1 cellular context compared by ENCODE assay signal in genomic region chr15:22960126-22960525, GRCh38.
TF ChIP-seq lines count a peak whose summit lies in the region.

No MANE protein-coding gene starts in this region.

TF ChIP-seq in IMR-90, 13 proteins besides CTCF, POLR2A, EP300 and RAD21 (continued from another document):
- no peak for TF ChIP-seq USF2 (IDR thresholded peaks at IDR 0.05; ENCODE audit: low read depth, low read length)
